In the genomic region with DNA sequence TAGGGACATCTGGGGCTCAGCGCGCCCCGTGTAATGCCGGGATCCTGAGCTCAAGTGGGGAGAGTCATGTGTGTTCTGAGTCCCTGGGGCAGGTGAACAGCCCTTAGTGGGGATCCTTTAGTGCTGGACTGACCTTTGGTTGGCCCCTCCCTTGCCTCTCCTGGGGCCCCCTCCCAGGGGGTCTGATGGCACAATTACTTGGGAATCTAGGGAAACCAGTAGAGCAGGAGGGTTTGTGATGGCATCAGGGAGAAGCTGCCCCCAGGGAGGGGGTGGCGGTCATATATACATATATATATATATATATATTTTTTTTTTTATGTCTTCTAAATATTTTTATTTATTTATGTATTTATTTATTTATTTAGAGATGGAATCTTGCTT, we compare ENCODE assay signal across 17 cellular contexts. TPM values are rescaled to one million over a fixed set of nuclear protein-coding genes. Genes with fewer than 3 reads are reported as not detected.
DNase-seq lines count a peak whose midpoint lies in the region; ATAC-seq, FAIRE-seq and TF ChIP-seq lines count a peak whose summit lies in the region.
"Had no signal": no experiment of that assay in that cellular context is flagged by ENCODE, and none has a peak within 500 bp of the region (broad histone marks: within the 10 kb centered on the region; RNA-seq: fewer than 3 reads in every experiment).

Gene MORN3 (minus strand): TSS at position 130 of the 384 bp plus-strand sequence. CDS start 171 bp downstream, outside the sequence.

- no peak within 1 kb of the TSS for H2AK5ac ChIP-seq in H1 (ENCODE audit: low read depth, low read length)

- peak within 1 kb of the TSS; percentile 35 for H3K4me2 ChIP-seq in PC-9
- 0 out of 4 replicates have a peak within 1 kb of the TSS, but pooled peaks of 1 of the 2 experiments have one; percentile 33 for H3K4me2 ChIP-seq in H1 (ENCODE audit: insufficient read depth in 1 of 2, low read depth in 2 of 2, low read length in 2 of 2)

- no peak within 1 kb of the TSS for H3K56ac ChIP-seq in H1 (replicated peaks; ENCODE audit: insufficient read length, low read depth, low read length)

- WGBS in H1 (ENCODE audit: extremely low coverage in 1 of 2, insufficient coverage in 1 of 2, insufficient read length in 1 of 2, insufficient replicate concordance in 2 of 2, low coverage in 1 of 2, low lambda C conversion rate in 2 of 2, missing lambda C conversion rate in 1 of 2), 2 experiments, result 98% methylated on average over 5 of the region's 5 CpGs; no CpG with 5 or more reads in 1 of the 2 experiments
- 93 to 97% methylated on average over 5 of the region's 5 CpGs for WGBS in testis, 2 donors

- no peaks in the 10 kb centered on the region; the same call in 1 of the 2 replicates for H3K79me1 ChIP-seq in H1 (ENCODE audit: low read depth, low read length)

- H4K91ac ChIP-seq in H1 (replicated peaks; ENCODE audit: insufficient read length, low read length), result no peak within 1 kb of the TSS

- no peak within 1 kb of the TSS for H3K4ac ChIP-seq in H1 (replicated peaks; ENCODE audit: insufficient read length, low read depth, low read length)

- peaks cover 46% of the 10 kb centered on the region for H3K4me1 Mint-ChIP-seq in activated naive CD8-positive, alpha-beta T cell (ENCODE audit: low read depth)
- peaks cover 54% of the 10 kb centered on the region for H3K4me1 Mint-ChIP-seq in activated naive CD8-positive, alpha-beta T cell treated with anti-CD3 and anti-CD28 coated beads, Interleukin-2, amount 50 U/mL, for 24 hours

- H3K23ac ChIP-seq in H1 (ENCODE audit: insufficient read length), result no peak within 1 kb of the TSS

- peak within 1 kb of the TSS; percentile 19; the same call in 1 of the 2 replicates for H3K27ac ChIP-seq in PC-9
- H3K27ac ChIP-seq in H1 (ENCODE audit: low read depth, low read length), result no peak within 1 kb of the TSS
- H3K27ac ChIP-seq in testis, result no peak within 1 kb of the TSS
- H3K27ac ChIP-seq: breast epithelium, HL-60, uterus had no signal

- H3K14ac ChIP-seq in H1 (ENCODE audit: insufficient read length), result no peak within 1 kb of the TSS

- no peak for DNase-seq in activated naive CD8-positive, alpha-beta T cell treated with anti-CD3 and anti-CD28 coated beads, Interleukin-2, amount 50 U/mL, for 24 hours
- DNase-seq in PC-9, result peak; percentile 53 to 58
- DNase-seq in H1 (ENCODE audit: low read depth in 1 of 2, low spot score in 2 of 2), result no peak
- DNase-seq in testis, result no peak
- no peak for DNase-seq in DMS 273 treated with DMSO at 0.1 percent for 48 hours (lab: John Stamatoyannopoulos, UW)
- no peak for DNase-seq in BE2C
- DNase-seq: NCI-H1436; NCI-H2227 treated with DMSO at 0.1 percent for 48 hours; NK-92 treated with Interleukin-12 subunit alpha and Interleukin-12 subunit beta, amount 100 ng/mL, for 24 hours; Right ventricle myocardium superior; stimulated activated naive CD4-positive, alpha-beta T cell treated with Interleukin-2 at 50 U/mL for 16 hours; uterus had no signal

- POLR2A ChIA-PET in PC-9 (lab: Charles Lee; ENCODE audit: unreplicated experiment) (interaction anchor here (0.6 to 0.7 kb wide), 2 partner anchors 249 to 1174 kb away, joined by 3 to 10 read pairs; partner anchors contain the start of genes CFAP251 and DYNLL1), H1 (lab: Charles Lee; ENCODE audit: partially characterized antibody) (interaction anchor here (0.6 to 6.1 kb wide), 12 partner anchors 9 to 152 kb away, joined by 3 to 29 read pairs (median 6); partner anchors contain the start of genes KDM2B and ORAI1)

- no peak for TF ChIP-seq EP300 in H1 (IDR thresholded peaks at IDR 0.05; ENCODE audit: borderline replicate concordance in 1 of 2, low read depth in 2 of 2, low read length in 2 of 2)

- no peaks in the 10 kb centered on the region; the same call in 1 of the 2 replicates for H3K23me2 ChIP-seq in H1 (ENCODE audit: low read depth, low read length)

- no peak within 1 kb of the TSS for H3K4me3 Mint-ChIP-seq in activated naive CD8-positive, alpha-beta T cell
- no peak within 1 kb of the TSS for H3K4me3 Mint-ChIP-seq in activated naive CD8-positive, alpha-beta T cell treated with anti-CD3 and anti-CD28 coated beads, Interleukin-2, amount 50 U/mL, for 24 hours

- no TSS peak for BruUV-seq in PC-9 (replicated peaks; lab: Mats Ljungman, UMichigan)

- no peak within 1 kb of the TSS for H3K9ac ChIP-seq in H1 (replicated peaks in 1 of 4; ENCODE audit: extremely low read depth in 1 of 4, low read depth in 3 of 4, low read length in 3 of 4)

- H2BK5ac ChIP-seq in H1 (ENCODE audit: low read depth, low read length), result no peak within 1 kb of the TSS

- H3K36me3 ChIP-seq in PC-9 (ENCODE audit: low read depth), result no peaks in the 10 kb centered on the region
- H3K36me3 ChIP-seq in H1 (ENCODE audit: control insufficient read depth in 2 of 4, insufficient read depth in 4 of 4, low read length in 3 of 4), result no peaks in the 10 kb centered on the region
- no peaks in the 10 kb centered on the region for H3K36me3 ChIP-seq in testis (ENCODE audit: low read depth, missing control alignments)
- H3K36me3 ChIP-seq in BE2C, result no peaks in the 10 kb centered on the region
- H3K36me3 ChIP-seq: breast epithelium, uterus had no signal

- H4K20me1 ChIP-seq in PC-9 (ENCODE audit: insufficient read depth) (no peaks in the 10 kb centered on the region), H1 (replicated peaks in 1 of 2; ENCODE audit: control insufficient read depth in 1 of 2, insufficient read depth in 2 of 2, low read length in 2 of 2) (no peaks in the 10 kb centered on the region)

- no peaks in the 10 kb centered on the region for H3K27me3 Mint-ChIP-seq in activated naive CD8-positive, alpha-beta T cell
- no peaks in the 10 kb centered on the region for H3K27me3 Mint-ChIP-seq in activated naive CD8-positive, alpha-beta T cell treated with anti-CD3 and anti-CD28 coated beads, Interleukin-2, amount 50 U/mL, for 24 hours

- H3K27ac Mint-ChIP-seq in activated naive CD8-positive, alpha-beta T cell, result peak within 1 kb of the TSS; percentile 72
- H3K27ac Mint-ChIP-seq in activated naive CD8-positive, alpha-beta T cell treated with anti-CD3 and anti-CD28 coated beads, Interleukin-2, amount 50 U/mL, for 24 hours, result no peak within 1 kb of the TSS

- peak within 1 kb of the TSS; percentile 45; the same call in 1 of the 2 replicates for H4K8ac ChIP-seq in H1 (ENCODE audit: extremely low read depth, insufficient read depth, low read length)

- H3K4me3 ChIP-seq in PC-9 (no peak within 1 kb of the TSS), H1 (ENCODE audit: extremely low read depth in 1 of 4, insufficient read depth in 2 of 4, low read depth in 3 of 4, low read length in 4 of 4) (no peak within 1 kb of the TSS), testis (no peak within 1 kb of the TSS), BE2C (ENCODE audit: low read depth, low read length) (no peak within 1 kb of the TSS)
- H3K4me3 ChIP-seq: breast epithelium, uterus had no signal

- intact Hi-C loops in PC-9 (cut with micrococcal nuclease; ENCODE audit: unreplicated experiment) (no loop called here), testis (cut with DNase I; ENCODE audit: low total_unique reads) (no loop called here)

- TF ChIP-seq POLR2A in H1 (IDR thresholded peaks at IDR 0.05; ENCODE audit: control extremely low read depth in 1 of 2, low read depth in 2 of 2, low read length in 2 of 2) (no peak), testis (IDR thresholded peaks at IDR 0.05) (no peak)

- peaks cover 42% of the 10 kb centered on the region for H3K4me1 ChIP-seq in PC-9 (replicated peaks; ENCODE audit: insufficient read depth)
- peaks cover 0 to 14% (median 5%) of the 10 kb centered on the region in 4 experiments; a peak in 6 of 7 replicates for H3K4me1 ChIP-seq in H1 (replicated peaks in 1 of 4; ENCODE audit: control insufficient read depth in 3 of 4, insufficient read depth in 4 of 4, low read length in 3 of 4)
- peaks cover 7% of the 10 kb centered on the region for H3K4me1 ChIP-seq in testis
- H3K4me1 ChIP-seq in BE2C, result peaks cover 4% of the 10 kb centered on the region; the same call in 1 of the 2 replicates
- H3K4me1 ChIP-seq: uterus had no signal

- no peak for ATAC-seq in activated naive CD8-positive, alpha-beta T cell treated with anti-CD3 and anti-CD28 coated beads, Interleukin-2, amount 50 U/mL, for 24 hours
- no peak for ATAC-seq in activated CD4-positive, CD25-positive, alpha-beta regulatory T cell treated with anti-CD3 and anti-CD28 coated beads, Interleukin-2, amount 50 U/mL, for 24 hours

- no peaks in the 10 kb centered on the region for H3K9me2 ChIP-seq in PC-9 (ENCODE audit: insufficient read depth)

- H3K36me3 Mint-ChIP-seq in activated naive CD8-positive, alpha-beta T cell, result no peaks in the 10 kb centered on the region
- H3K36me3 Mint-ChIP-seq in activated naive CD8-positive, alpha-beta T cell treated with anti-CD3 and anti-CD28 coated beads, Interleukin-2, amount 50 U/mL, for 24 hours (ENCODE audit: low read depth), result peaks cover 4% of the 10 kb centered on the region

- peaks cover 24% of the 10 kb centered on the region for H3F3A ChIP-seq in PC-9 (ENCODE audit: insufficient read depth, low read depth)

- TF ChIP-seq CTCF in PC-9 (conservative IDR thresholded peaks at IDR 0.05) (no peak), H1 (IDR thresholded peaks at IDR 0.05; ENCODE audit: control extremely low read depth in 1 of 3, insufficient read depth in 1 of 3, low read depth in 1 of 3, low read length in 3 of 3) (no peak), testis (IDR thresholded peaks at IDR 0.05) (no peak), BE2C (IDR thresholded peaks at IDR 0.05; ENCODE audit: low read depth, low read length) (no peak)

- H2BK12ac ChIP-seq in H1 (ENCODE audit: low read depth, low read length), result no peak within 1 kb of the TSS; the same call in 1 of the 2 replicates

- H3K27me3 ChIP-seq in PC-9 (ENCODE audit: insufficient read depth, low read depth) (no peaks in the 10 kb centered on the region), H1 (replicated peaks in 1 of 4; ENCODE audit: control insufficient read depth in 3 of 4, extremely low read depth in 1 of 4, insufficient read depth in 3 of 4, low read length in 3 of 4) (no peaks in the 10 kb centered on the region), testis (no peaks in the 10 kb centered on the region), BE2C (no peaks in the 10 kb centered on the region)
- H3K27me3 ChIP-seq: breast epithelium, uterus had no signal

- no peak within 1 kb of the TSS for H4K5ac ChIP-seq in H1 (ENCODE audit: insufficient read length, low read depth, low read length)

- no peaks in the 10 kb centered on the region for H3K9me3 Mint-ChIP-seq in activated naive CD8-positive, alpha-beta T cell (ENCODE audit: low read depth)
- no peaks in the 10 kb centered on the region for H3K9me3 Mint-ChIP-seq in activated naive CD8-positive, alpha-beta T cell treated with anti-CD3 and anti-CD28 coated beads, Interleukin-2, amount 50 U/mL, for 24 hours

- no peak for FAIRE-seq in H1 (lab: Jason Lieb, UNC)

- no peak within 1 kb of the TSS for H2BK120ac ChIP-seq in H1 (replicated peaks; ENCODE audit: low read depth, low read length)

- peaks cover 5% of the 10 kb centered on the region; the same call in 1 of the 2 replicates for H3K79me2 ChIP-seq in PC-9 (ENCODE audit: low read depth)
- no peaks in the 10 kb centered on the region for H3K79me2 ChIP-seq in H1 (ENCODE audit: control insufficient read depth in 1 of 2, insufficient read depth in 2 of 2, low read length in 2 of 2)

- TF ChIP-seq RAD21 in H1 (IDR thresholded peaks at IDR 0.05 in 1 of 2, conservative IDR thresholded peaks at IDR 0.05 in 1 of 2; ENCODE audit: low read depth in 2 of 2, low read length in 2 of 2), result no peak

- H2BK20ac ChIP-seq in H1 (ENCODE audit: low read length), result no peak within 1 kb of the TSS

- peak within 1 kb of the TSS; percentile 19; the same call in 1 of the 2 replicates for H3K18ac ChIP-seq in H1 (ENCODE audit: extremely low read depth, low read length)

- H2AFZ ChIP-seq in PC-9 (no peak within 1 kb of the TSS), H1 (ENCODE audit: low read length) (no peak within 1 kb of the TSS)

- H2BK15ac ChIP-seq in H1 (ENCODE audit: low read length), result no peak within 1 kb of the TSS

- H3K9me3 ChIP-seq in PC-9 (ENCODE audit: insufficient read depth, low read depth), result no peaks in the 10 kb centered on the region
- no peaks in the 10 kb centered on the region for H3K9me3 ChIP-seq in H1 (ENCODE audit: insufficient read depth in 2 of 2, low read depth in 1 of 2, low read length in 1 of 2)
- no peaks in the 10 kb centered on the region for H3K9me3 ChIP-seq in testis
- H3K9me3 ChIP-seq in BE2C, result no peaks in the 10 kb centered on the region
- H3K9me3 ChIP-seq: breast epithelium, uterus had no signal

- CTCF ChIA-PET in PC-9 (lab: Charles Lee), result interaction anchor here (0.7 kb wide), 2 partner anchors 33 to 46 kb away, joined by 4 to 5 read pairs; no protein-coding TSS in a partner anchor
- CTCF ChIA-PET in H1 (lab: Charles Lee; ENCODE audit: partially characterized antibody), result interaction anchor here (0.8 to 7.9 kb wide), 27 partner anchors 9 to 222 kb away, joined by 3 to 52 read pairs (median 7); partner anchors contain the start of gene ORAI1

RNA-seq across cellular contexts. Expression of gene MORN3, which starts in this region (rescaled TPM):
- total RNA-seq in PC-9 (2021) (1.8 and 2.9 TPM in 2 replicates), testis (10 to 100 TPM in 1 of 2 donors, 1 to 10 TPM in 1; 8.3 to 46.1 TPM)
- total RNA-seq in H1 (2021; fragmentation: NEBNext Ultra II Directional; extraction: Animal tissue kit (Norgen Biotek cat#: 25700)), result 0.34 and 0.93 TPM in 2 replicates
- polyA plus RNA-seq in H1 (2011; rRNA removed) (0.22 and 0.39 TPM in 2 replicates), testis (ENCODE audit: insufficient read depth, low read depth, low replicate concordance) (85.9 TPM)
- polyA plus RNA-seq in H1 (2011; cell fraction: cytosol; rRNA removed), result 0.87 TPM
- polyA plus RNA-seq in H1 (2011; cell fraction: nucleus; rRNA removed), result 0.20 TPM
- 0.51 to 0.70 TPM (median 0.66 TPM) in 4 replicates for polyA plus RNA-seq in H1 (2012, experiment 1 of 2)
- 0.18 TPM for polyA plus RNA-seq in H1 (2012, experiment 2 of 2)
- polyA plus RNA-seq in H1 (2013, experiment 1 of 2), result 0.47 TPM
- 0.61 TPM for polyA plus RNA-seq in H1 (2013, experiment 2 of 2)
- polyA minus RNA-seq in H1 (2011; rRNA and poly(A)+ RNA removed), result 0.10 and 0.44 TPM in 2 replicates
- not detected for polyA minus RNA-seq in H1 (2011; cell fraction: cytosol; rRNA and poly(A)+ RNA removed)
- polyA minus RNA-seq in H1 (2011; cell fraction: nucleus; rRNA and poly(A)+ RNA removed), result not detected
- 0.45 TPM for polyA plus RNA-seq in BE2C (2012; ENCODE audit: insufficient read depth, insufficient read length, low read depth)
- total RNA-seq: fibroblast of villous mesenchyme had no signal

Comparison
In these comparisons a context has a peak if more than half of its experiments do, and no peak if none do; other contexts are left out.
1. RNA of gene MORN3 (polyA plus RNA-seq): 85.9 TPM in testis (single experiment); 0.18 to 0.87 TPM in H1; every median in the first group is over 10 times any median in the second.
2. DNase-seq: peak in PC-9 (2 of 2); none in activated naive CD8-positive, alpha-beta T cell treated with anti-CD3 and anti-CD28 coated beads, Interleukin-2, amount 50 U/mL, for 24 hours (single experiment), H1 (0 of 2), testis (single experiment), DMS 273 treated with DMSO at 0.1 percent for 48 hours (single experiment) and BE2C (single experiment).